Comparison of ENCODE assay signal across 1 cellular context in the genomic region with DNA sequence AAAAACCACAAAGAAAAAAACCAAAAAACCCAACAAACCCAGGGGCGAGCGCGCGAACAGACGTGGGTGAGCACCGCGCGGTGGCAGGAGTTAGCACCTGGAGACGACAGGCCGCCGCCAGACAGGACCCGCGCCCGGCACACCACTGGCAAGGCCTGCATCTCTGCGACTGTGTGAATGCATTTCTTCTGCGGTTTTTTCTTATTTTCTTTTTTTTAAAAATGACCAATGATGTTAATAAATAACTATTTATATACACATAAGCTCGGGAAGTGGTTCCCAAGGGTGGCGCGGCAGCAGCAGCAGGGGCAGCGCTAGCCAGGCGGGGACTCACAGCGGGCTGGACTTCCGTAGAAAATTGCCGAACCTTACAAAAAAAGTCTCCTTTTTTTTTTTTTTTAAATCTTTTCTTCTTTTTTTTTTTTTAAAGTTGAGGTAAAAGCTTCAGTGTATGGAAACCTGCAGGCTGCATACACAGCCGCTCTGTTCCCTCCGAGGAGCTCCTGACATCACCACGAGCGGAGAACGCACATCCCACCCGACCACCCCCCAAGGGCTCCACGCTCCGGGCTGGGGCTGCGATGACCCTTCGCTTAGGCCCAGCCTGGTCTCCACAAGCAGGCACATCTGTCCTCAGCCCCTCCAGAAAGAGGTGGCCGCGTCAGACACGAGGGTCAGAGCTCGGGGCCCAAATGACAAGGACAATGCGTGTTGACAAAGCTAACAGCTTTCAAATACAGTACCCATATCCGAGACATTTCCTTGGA.
TF ChIP-seq lines count a peak whose summit lies in the region.

No MANE protein-coding gene starts in this region.

TF ChIP-seq in HEK293, 187 proteins besides CTCF, POLR2A, EP300 and RAD21 (continued from another document):
- TF ChIP-seq ZNF518A (tag by site-specific recombination; conservative IDR thresholded peaks at IDR 0.05; ENCODE audit: low read depth) (no peak), MEIS1 (CRISPR knock-in tag; IDR thresholded peaks at IDR 0.05; ENCODE audit: borderline replicate concordance) (no peak)
